1 cellular context compared by ENCODE assay signal in genomic region chr17:39868554-39868942, GRCh38.
TF ChIP-seq lines count a peak whose summit lies in the region.

No MANE protein-coding gene starts in this region.

TF ChIP-seq in WTC11, 78 proteins besides CTCF, POLR2A, EP300 and RAD21 (continued from another document):
- TF ChIP-seq AR (CRISPR knock-in tag; IDR thresholded peaks at IDR 0.05), result no peak
- TF ChIP-seq PRDM15 (CRISPR knock-in tag; IDR thresholded peaks at IDR 0.05), result no peak
- no peak for TF ChIP-seq ZNF396 (CRISPR knock-in tag; IDR thresholded peaks at IDR 0.05; ENCODE audit: borderline replicate concordance)
- no peak for TF ChIP-seq USF2 (CRISPR knock-in tag; IDR thresholded peaks at IDR 0.05)
